ENCODE assay signal across 1 cellular context in genomic region chr6:134943567-134944111, GRCh38.
TF ChIP-seq lines count a peak whose summit lies in the region.

No MANE protein-coding gene starts in this region.

TF ChIP-seq in GM23338, 12 proteins besides CTCF, POLR2A, EP300 and RAD21 (continued from another document):
- TF ChIP-seq ZNF462 (CRISPR knock-in tag; IDR thresholded peaks at IDR 0.05): no peak
- no peak for TF ChIP-seq ETS1 (IDR thresholded peaks at IDR 0.05)
- TF ChIP-seq ZNF114 (CRISPR knock-in tag; IDR thresholded peaks at IDR 0.05): no peak
- no peak for TF ChIP-seq REST (IDR thresholded peaks at IDR 0.05; ENCODE audit: unreplicated experiment)
- no peak for TF ChIP-seq POLR2AphosphoS5 (IDR thresholded peaks at IDR 0.05; ENCODE audit: low read depth)
- no peak for TF ChIP-seq EZH2 (IDR thresholded peaks at IDR 0.05; ENCODE audit: low read depth, unreplicated experiment)
- TF ChIP-seq EZH2phosphoT487 (IDR thresholded peaks at IDR 0.05; ENCODE audit: unreplicated experiment): no peak
